ENCODE assay signal across 8 cellular contexts in genomic region chr4:17695341-17695740, GRCh38.
"Had no signal": no experiment of that assay in that cellular context is flagged by ENCODE, and none has a peak within 500 bp of the region (broad histone marks: within the 10 kb centered on the region; RNA-seq: fewer than 3 reads in every experiment).

No MANE protein-coding gene starts in this region.

- H3K27ac Mint-ChIP-seq: GM23338, HFFc6, IgD-negative memory B cell had no signal

- H2AFZ ChIP-seq: GM23338 had no signal

- H3K27ac ChIP-seq: HL-60 had no signal

- H3K4me1 Mint-ChIP-seq: GM23338, IgD-negative memory B cell had no signal

- H3K36me3 ChIP-seq: HAP-1 had no signal

- ATAC-seq: GM23338, HCT116 had no signal

- DNase-seq: H7, HFFc6, KBM-7 had no signal

- H3K36me3 Mint-ChIP-seq: IgD-negative memory B cell had no signal

- H3K4me3 Mint-ChIP-seq: GM23338, HFFc6, IgD-negative memory B cell had no signal

- H3K4me3 ChIP-seq: GM23338, HAP-1 had no signal

- H3K4me1 ChIP-seq: HAP-1 had no signal

- H3K9me3 Mint-ChIP-seq: HFFc6 had no signal

- H3K4me2 ChIP-seq: GM23338 had no signal
